In genomic region chr1:223129229-223129851, GRCh38 we compare ENCODE assay signal across 8 cellular contexts. TPM values are rescaled to one million over a fixed set of nuclear protein-coding genes. Genes with fewer than 3 reads are reported as not detected.
DNase-seq lines count a peak whose midpoint lies in the region; ATAC-seq and TF ChIP-seq lines count a peak whose summit lies in the region.

No MANE protein-coding gene starts in this region.

- peak; percentile 62 to 84 (median 82) for ATAC-seq in heart left ventricle
- ATAC-seq in psoas muscle, result peak; percentile 63 to 82 (median 79)
- ATAC-seq in aorta (ENCODE audit: low FRiP score), result peak; percentile 85

- H3K4me1 ChIP-seq in BE2C (no peaks in the 10 kb centered on the region; the same call in 1 of the 2 replicates), GM23248 (ENCODE audit: insufficient read depth) (peaks cover 5% of the 10 kb centered on the region; the same call in 1 of the 2 replicates), heart left ventricle (peaks cover 0 to 19% (median 13%) of the 10 kb centered on the region in 12 donors), psoas muscle (peaks cover 4% of the 10 kb centered on the region), aorta (ENCODE audit: control insufficient read depth in 1 of 2, insufficient read depth in 2 of 2, low read length in 2 of 2) (no peaks in the 10 kb centered on the region)

- intact Hi-C loops in heart left ventricle (cut with DNase I), result loop anchor here in 6 of 10 donors (2.0 to 10.0 kb wide), 5 partner anchors 37 to 337 kb away; no protein-coding TSS in a partner anchor
- intact Hi-C loops in psoas muscle (cut with DNase I), result loop anchor here in 1 of 2 donors (10.0 kb wide), 1 partner anchor 335 kb away; no protein-coding TSS in a partner anchor
- intact Hi-C loops in aorta (cut with DNase I), result no loop called here

- H3K27ac ChIP-seq in GM23248, result no peak overlapping the region
- H3K27ac ChIP-seq in heart left ventricle, result no peak overlapping the region
- no peak overlapping the region for H3K27ac ChIP-seq in psoas muscle
- no peak overlapping the region for H3K27ac ChIP-seq in aorta (ENCODE audit: low read depth in 1 of 2, low read length in 2 of 2)

- H3K27me3 Mint-ChIP-seq in activated naive CD4-positive, alpha-beta T cell treated with anti-CD3 and anti-CD28 coated beads, Interleukin-2, amount 50 U/mL, for 24 hours, result no peaks in the 10 kb centered on the region

- peak; percentile 63 for TF ChIP-seq CTCF in BE2C (IDR thresholded peaks at IDR 0.05; ENCODE audit: low read depth, low read length)
- peak; percentile 81 to 95 (median 89) for TF ChIP-seq CTCF in heart left ventricle (IDR thresholded peaks at IDR 0.05)
- TF ChIP-seq CTCF in psoas muscle (IDR thresholded peaks at IDR 0.05), result peak; percentile 78

- no peaks in the 10 kb centered on the region for H3K79me2 ChIP-seq in GM23248 (ENCODE audit: insufficient read depth)

- peak; percentile 70 for DNase-seq in BE2C
- DNase-seq in GM23248, result peak; percentile 71
- DNase-seq in RPMI7951 (ENCODE audit: low read depth), result peak; percentile 32
- peak; percentile 70 to 91 (median 77) for DNase-seq in heart left ventricle
- DNase-seq in psoas muscle, result peak; percentile 80 to 87
- DNase-seq in aorta, result peak; percentile 84 to 95
- DNase-seq in NCI-H2227 treated with DMSO at 0.1 percent for 48 hours (lab: John Stamatoyannopoulos, UW), result no peak

- no peak overlapping the region for H3K9ac ChIP-seq in GM23248

- H3F3A ChIP-seq in GM23248 (ENCODE audit: insufficient read depth), result no peaks in the 10 kb centered on the region

- H3K4me3 ChIP-seq in BE2C (ENCODE audit: low read depth, low read length), result no peak overlapping the region
- H3K4me3 ChIP-seq in GM23248, result peak overlapping the region; percentile 72
- H3K4me3 ChIP-seq in heart left ventricle, result peak overlapping the region in 9 of 12 donors; percentile 11 to 49 (median 24)
- H3K4me3 ChIP-seq in psoas muscle, result peak overlapping the region; percentile 26
- H3K4me3 ChIP-seq in aorta (ENCODE audit: low read length in 2 of 2), result no peak overlapping the region

- no peaks in the 10 kb centered on the region for H3K36me3 ChIP-seq in BE2C
- H3K36me3 ChIP-seq in GM23248 (ENCODE audit: low read depth), result no peaks in the 10 kb centered on the region
- peaks cover 0 to 10% (median 0%) of the 10 kb centered on the region in 9 donors for H3K36me3 ChIP-seq in heart left ventricle
- H3K36me3 ChIP-seq in psoas muscle (ENCODE audit: insufficient read depth in 1 of 2, low read depth in 1 of 2), result peaks cover 0 to 7% of the 10 kb centered on the region in 2 donors
- H3K36me3 ChIP-seq in aorta (ENCODE audit: control insufficient read depth in 1 of 2, insufficient read depth in 2 of 2, low read length in 1 of 2), result no peaks in the 10 kb centered on the region

- peak overlapping the region; percentile 80 for H3K4me3 Mint-ChIP-seq in activated naive CD4-positive, alpha-beta T cell treated with anti-CD3 and anti-CD28 coated beads, Interleukin-2, amount 50 U/mL, for 24 hours

- peaks cover 22% of the 10 kb centered on the region for H3K4me1 Mint-ChIP-seq in activated naive CD4-positive, alpha-beta T cell treated with anti-CD3 and anti-CD28 coated beads, Interleukin-2, amount 50 U/mL, for 24 hours

- H4K20me1 ChIP-seq in GM23248 (ENCODE audit: insufficient read depth), result no peaks in the 10 kb centered on the region

- peak overlapping the region; percentile 96 for H3K4me2 ChIP-seq in GM23248 (ENCODE audit: unreplicated experiment)

- in situ Hi-C loops in GM23248 (cut with MboI), result no loop called here

- H3K27me3 ChIP-seq in BE2C (peaks cover 19% of the 10 kb centered on the region), GM23248 (replicated peaks; ENCODE audit: insufficient read depth) (peaks cover 18% of the 10 kb centered on the region; the same call in 1 of the 2 replicates), heart left ventricle (no peaks in the 10 kb centered on the region), psoas muscle (ENCODE audit: insufficient read depth in 3 of 3, low read length in 2 of 3) (no peaks in the 10 kb centered on the region), aorta (ENCODE audit: control insufficient read depth in 1 of 2, insufficient read depth in 2 of 2, low read length in 1 of 2) (no peaks in the 10 kb centered on the region)

- H3K27ac Mint-ChIP-seq in activated naive CD4-positive, alpha-beta T cell treated with anti-CD3 and anti-CD28 coated beads, Interleukin-2, amount 50 U/mL, for 24 hours, result no peak overlapping the region

- H3K36me3 Mint-ChIP-seq in activated naive CD4-positive, alpha-beta T cell treated with anti-CD3 and anti-CD28 coated beads, Interleukin-2, amount 50 U/mL, for 24 hours, result peaks cover 5% of the 10 kb centered on the region

- WGBS in GM23248 (ENCODE audit: low coverage in 1 of 2, low lambda C conversion rate in 2 of 2, missing lambda C conversion rate in 2 of 2), 2 experiments, result 15 to 16% methylated on average over 30 to 35 of the region's 35 CpGs
- 21 to 24% (median 22%) methylated on average over 34 to 35 of the region's 35 CpGs for WGBS in heart left ventricle, 4 donors
- 20 to 28% (median 25%) methylated on average over 35 of the region's 35 CpGs for WGBS in psoas muscle, 3 donors
- 18 to 23% methylated on average over 32 to 35 of the region's 35 CpGs for WGBS in aorta, 2 donors

- no peaks in the 10 kb centered on the region for H3K9me3 Mint-ChIP-seq in activated naive CD4-positive, alpha-beta T cell treated with anti-CD3 and anti-CD28 coated beads, Interleukin-2, amount 50 U/mL, for 24 hours

- H3K9me2 ChIP-seq in GM23248 (ENCODE audit: insufficient read depth), result no peaks in the 10 kb centered on the region

- peak overlapping the region; percentile 81 for H2AFZ ChIP-seq in GM23248

- no peak for TF ChIP-seq POLR2A in heart left ventricle (IDR thresholded peaks at IDR 0.05)

- H3K9me3 ChIP-seq in BE2C, result no peaks in the 10 kb centered on the region
- H3K9me3 ChIP-seq in GM23248 (ENCODE audit: low read depth), result no peaks in the 10 kb centered on the region
- no peaks in the 10 kb centered on the region for H3K9me3 ChIP-seq in heart left ventricle
- no peaks in the 10 kb centered on the region for H3K9me3 ChIP-seq in psoas muscle
- no peaks in the 10 kb centered on the region for H3K9me3 ChIP-seq in aorta (ENCODE audit: control insufficient read depth, low read length)

RNA-seq across cellular contexts. Expression of gene TLR5, which starts 13.7 kb away (rescaled TPM):
- polyA plus RNA-seq in BE2C (2012; ENCODE audit: insufficient read depth, insufficient read length, low read depth), result 0.20 TPM
- total RNA-seq in GM23248 (2014; rRNA removed; shearing (Covaris generic)), result not detected in 2 replicates
- polyA plus RNA-seq in GM23248 (2016; fragmentation: Nextera tagmentation; extraction: Ambion mirVana) (0.16 TPM in 1 of 2 replicates, not detected in the other), heart left ventricle (under 1 TPM; 0.50 to 0.72 TPM), psoas muscle (under 1 TPM; 0.20 to 0.75 (median 0.46) TPM), aorta (1 to 10 TPM in 1 of 2 donors, under 1 TPM in 1; 0.20 to 2.0 TPM)
- 0.20 TPM in 1 of 2 replicates, not detected in the other for total RNA-seq in RPMI7951 (2014; rRNA removed; shearing (Covaris generic))
- total RNA-seq in heart left ventricle (1 to 10 TPM in 7 of 9 donors, under 1 TPM in 2; 0.25 to 9.0 (median 2.0) TPM), psoas muscle (1 to 10 TPM in 3 of 4 donors, under 1 TPM in 1; 0.80 to 3.1 (median 1.9) TPM), aorta (10 to 100 TPM in 1 of 2 donors, 1 to 10 TPM in 1; 4.9 to 20.9 TPM)

Comparison
In these comparisons a context has a peak if more than half of its experiments do, and no peak if none do; other contexts are left out.
1. H3K4me3 ChIP-seq: peak in GM23248 (single experiment), heart left ventricle (9 of 12) and psoas muscle (single experiment); none in BE2C (single experiment) and aorta (0 of 2).
2. intact Hi-C loops: an anchor here in heart left ventricle (2.0 to 10.0 kb wide); none called in aorta.
3. Peak in every context shown above with its lines, with median percentiles within 50 percentile points of each other: CTCF ChIP-seq and ATAC-seq.